8 cellular contexts compared by ENCODE assay signal in genomic region chr2:218908721-218909619, GRCh38. TPM values are rescaled to one million over a fixed set of nuclear protein-coding genes. Genes with fewer than 3 reads are reported as not detected.
DNase-seq lines count a peak whose midpoint lies in the region; ATAC-seq and TF ChIP-seq lines count a peak whose summit lies in the region.

No MANE protein-coding gene starts in this region.

- peak overlapping the region; percentile 92 for H3K4me2 ChIP-seq in neural progenitor cell

- DNase-seq in DMS153 treated with DMSO at 0.1 percent for 48 hours (lab: John Stamatoyannopoulos, UW; ENCODE audit: unreplicated experiment) (peak; percentile 90), KBM-7 (peak; percentile 43), RKO (ENCODE audit: low spot score) (peak; percentile 96), foreskin keratinocyte (peak; percentile 63 to 82), neural progenitor cell (ENCODE audit: low spot score) (peak; percentile 98)
- peak; percentile 77 for DNase-seq in activated effector memory CD4-positive, alpha-beta T cell treated with Interleukin-2 at 50 U/mL for 16 hours
- DNase-seq in stimulated activated naive CD8-positive, alpha-beta T cell treated with anti-CD3 and anti-CD28 coated beads, Interleukin-15, amount 100 ng/mL, for 72 hours, result peak; percentile 94 to 95

- no peaks in the 10 kb centered on the region for H4K20me1 ChIP-seq in neural progenitor cell (ENCODE audit: low read depth)

- no peaks in the 10 kb centered on the region for H3F3A ChIP-seq in neural progenitor cell (ENCODE audit: low read depth)

- no peaks in the 10 kb centered on the region for H3K9me3 ChIP-seq in neural progenitor cell (ENCODE audit: low read depth)

- H3K27me3 ChIP-seq in foreskin keratinocyte (peaks cover 2% of the 10 kb centered on the region), neural progenitor cell (peaks cover 48% of the 10 kb centered on the region)

- no peak for TF ChIP-seq CTCF in foreskin keratinocyte (conservative IDR thresholded peaks at IDR 0.05)
- no peak for TF ChIP-seq CTCF in neural progenitor cell (IDR thresholded peaks at IDR 0.05)

- peaks cover 2% of the 10 kb centered on the region for H3K36me3 Mint-ChIP-seq in neural progenitor cell

- H3K36me3 ChIP-seq in neural progenitor cell, result no peaks in the 10 kb centered on the region

- H3K27me3 Mint-ChIP-seq in neural progenitor cell (ENCODE audit: insufficient read depth, low read depth), result peaks cover 7% of the 10 kb centered on the region
- H3K27me3 Mint-ChIP-seq in stimulated activated naive CD8-positive, alpha-beta T cell treated with anti-CD3 and anti-CD28 coated beads, Interleukin-15, amount 100 ng/mL, for 72 hours, result peaks cover 25% of the 10 kb centered on the region

- peaks cover 9% of the 10 kb centered on the region for H3K79me2 ChIP-seq in neural progenitor cell (ENCODE audit: low read depth)

- H3K27ac Mint-ChIP-seq in neural progenitor cell, result peak overlapping the region; percentile 79
- H3K27ac Mint-ChIP-seq in stimulated activated naive CD8-positive, alpha-beta T cell treated with anti-CD3 and anti-CD28 coated beads, Interleukin-15, amount 100 ng/mL, for 72 hours, result peak overlapping the region; percentile 85 to 95

- H3K4me1 ChIP-seq in foreskin keratinocyte (peaks cover 7% of the 10 kb centered on the region), neural progenitor cell (peaks cover 8% of the 10 kb centered on the region)

- peak overlapping the region; percentile 92 for H2AFZ ChIP-seq in neural progenitor cell (replicated peaks)

- H3K4me1 Mint-ChIP-seq in neural progenitor cell, result peaks cover 22% of the 10 kb centered on the region
- peaks cover 20% of the 10 kb centered on the region for H3K4me1 Mint-ChIP-seq in stimulated activated naive CD8-positive, alpha-beta T cell treated with anti-CD3 and anti-CD28 coated beads, Interleukin-15, amount 100 ng/mL, for 72 hours

- H3K27ac ChIP-seq in foreskin keratinocyte (peak overlapping the region; percentile 75), neural progenitor cell (no peak overlapping the region)

- no peak overlapping the region for H3K9ac ChIP-seq in neural progenitor cell

- H3K4me3 Mint-ChIP-seq in neural progenitor cell, result peak overlapping the region; percentile 89
- H3K4me3 Mint-ChIP-seq in stimulated activated naive CD8-positive, alpha-beta T cell treated with anti-CD3 and anti-CD28 coated beads, Interleukin-15, amount 100 ng/mL, for 72 hours, result peak overlapping the region; percentile 84 to 85

- ATAC-seq in GM21528 (IDR thresholded peaks at IDR 0.05; ENCODE audit: low FRiP score, unreplicated experiment) (peak; percentile 95), foreskin keratinocyte (peak; percentile 97)
- ATAC-seq in stimulated activated naive CD8-positive, alpha-beta T cell treated with anti-CD3 and anti-CD28 coated beads, Interleukin-15, amount 100 ng/mL, for 72 hours, result peak; percentile 99

- peak overlapping the region; percentile 79 for H3K4me3 ChIP-seq in neural progenitor cell

- in situ Hi-C loops in KBM-7 (cut with MboI; ENCODE audit: low pct_unique_long_range_greater_than_20kb, low sequenced_read_pairs), result no loop called here

- H3K9me3 Mint-ChIP-seq in neural progenitor cell, result no peaks in the 10 kb centered on the region
- H3K9me3 Mint-ChIP-seq in stimulated activated naive CD8-positive, alpha-beta T cell treated with anti-CD3 and anti-CD28 coated beads, Interleukin-15, amount 100 ng/mL, for 72 hours, result no peaks in the 10 kb centered on the region

RNA-seq across cellular contexts. Expression of gene WNT10A, which starts 28.3 kb away (rescaled TPM):
- 2.8 and 3.5 TPM in 2 replicates for total RNA-seq in foreskin keratinocyte
- polyA plus RNA-seq in foreskin keratinocyte, result 2.8 and 4.1 TPM in 2 replicates
- total RNA-seq in neural progenitor cell (ENCODE audit: low replicate concordance), result not detected in 2 replicates

RNA-seq across cellular contexts. Expression of gene WNT6, which starts 49.4 kb away (rescaled TPM):
- total RNA-seq in foreskin keratinocyte (not detected in 2 replicates), neural progenitor cell (ENCODE audit: low replicate concordance) (not detected in 2 replicates)
- not detected in 2 replicates for polyA plus RNA-seq in foreskin keratinocyte

RNA-seq across cellular contexts. Expression of gene CDK5R2, which starts 50.5 kb away (rescaled TPM):
- total RNA-seq in foreskin keratinocyte, result not detected in 2 replicates
- 0.02 TPM in 1 of 2 replicates, not detected in the other for polyA plus RNA-seq in foreskin keratinocyte
- total RNA-seq in neural progenitor cell (ENCODE audit: low replicate concordance), result 0.09 TPM in 1 of 2 replicates, not detected in the other

Comparison
In these comparisons a context has a peak if more than half of its experiments do, and no peak if none do; other contexts are left out.
1. DNase-seq: peak in every context shown above with its lines; median percentile 98 in neural progenitor cell; 96 in RKO; 94 in stimulated activated naive CD8-positive, alpha-beta T cell treated with anti-CD3 and anti-CD28 coated beads, Interleukin-15, amount 100 ng/mL, for 72 hours; 90 in DMS153 treated with DMSO at 0.1 percent for 48 hours; 77 in activated effector memory CD4-positive, alpha-beta T cell treated with Interleukin-2 at 50 U/mL for 16 hours; 72 in foreskin keratinocyte; 43 in KBM-7.